14 cellular contexts compared by ENCODE assay signal in genomic region chr7:130154131-130154500, GRCh38. TPM values are rescaled to one million over a fixed set of nuclear protein-coding genes. Genes with fewer than 3 reads are reported as not detected.
DNase-seq lines count a peak whose midpoint lies in the region; ATAC-seq and TF ChIP-seq lines count a peak whose summit lies in the region.
"Had no signal": no experiment of that assay in that cellular context is flagged by ENCODE, and none has a peak within 500 bp of the region (broad histone marks: within the 10 kb centered on the region; RNA-seq: fewer than 3 reads in every experiment).

No MANE protein-coding gene starts in this region.

- TF ChIP-seq EP300 in ovary (IDR thresholded peaks at IDR 0.05) = no peak

- peak; percentile 59 for ATAC-seq in SK-N-SH treated with all-trans-retinoic acid at 6 μM for 48 hours
- peak; percentile 92 for ATAC-seq in left lung
- ATAC-seq in GM19351 (IDR thresholded peaks at IDR 0.05; ENCODE audit: unreplicated experiment) = no peak
- ATAC-seq: activated CD8-positive, alpha-beta T cell treated with anti-CD3 and anti-CD28 coated beads, Interleukin-2, amount 10 ng/mL, durations not matched to agents 7 days and 5 days had no signal

- H3K79me2 ChIP-seq in mammary epithelial cell (ENCODE audit: insufficient read depth, low read length) = no peaks in the 10 kb centered on the region

- DNase-seq in MCF 10A (ENCODE audit: unreplicated experiment) (peak; percentile 48), mammary epithelial cell (no peak), left lung (peak in 1 of 2 donors; percentile 65), thyroid gland (peak in 1 of 2 donors; percentile 82), ovary (no peak), NCI-H2227 (lab: John Stamatoyannopoulos, UW; ENCODE audit: unreplicated experiment) (no peak)
- DNase-seq: activated CD8-positive, alpha-beta T cell treated with anti-CD3 and anti-CD28 coated beads, Interleukin-2, amount 10 ng/mL, durations not matched to agents 7 days and 5 days; activated gamma-delta T cell treated with Interleukin-2 at 50 U/mL for 16 hours; kidney glomerular epithelial cell; occipital lobe had no signal

- no peaks in the 10 kb centered on the region for H3K4me1 Mint-ChIP-seq in MCF 10A (ENCODE audit: insufficient read depth, unreplicated experiment)

- no peaks in the 10 kb centered on the region for H3K27me3 Mint-ChIP-seq in MCF 10A (ENCODE audit: insufficient read depth, unreplicated experiment)

- no peak overlapping the region for H3K4me3 Mint-ChIP-seq in MCF 10A (ENCODE audit: unreplicated experiment)
- H3K4me3 Mint-ChIP-seq: activated CD8-positive, alpha-beta T cell treated with anti-CD3 and anti-CD28 coated beads, Interleukin-2, amount 10 ng/mL, durations not matched to agents 7 days and 5 days had no signal

- dilution Hi-C loops in mammary epithelial cell (cut with HindIII; ENCODE audit: low sequenced_read_pairs) = no loop called here

- H3K36me3 ChIP-seq in mammary epithelial cell (ENCODE audit: insufficient read depth, low read length) (no peaks in the 10 kb centered on the region), left lung (no peaks in the 10 kb centered on the region), thyroid gland (no peaks in the 10 kb centered on the region), ovary (no peaks in the 10 kb centered on the region)

- no peak overlapping the region for H3K4me2 ChIP-seq in mammary epithelial cell (ENCODE audit: insufficient read depth, low read depth, low read length)

- H3K27ac Mint-ChIP-seq in MCF 10A (ENCODE audit: low read depth, unreplicated experiment) = no peak overlapping the region
- H3K27ac Mint-ChIP-seq: activated CD8-positive, alpha-beta T cell treated with anti-CD3 and anti-CD28 coated beads, Interleukin-2, amount 10 ng/mL, durations not matched to agents 7 days and 5 days had no signal

- BruUV-seq in MCF 10A (replicated peaks; lab: Mats Ljungman, UMichigan) (no TSS peak), mammary epithelial cell (replicated peaks; lab: Mats Ljungman, UMichigan) (no TSS peak)

- no peaks in the 10 kb centered on the region for H3K27me3 ChIP-seq in mammary epithelial cell (ENCODE audit: insufficient read depth, low read length)
- H3K27me3 ChIP-seq in left lung = no peaks in the 10 kb centered on the region
- no peaks in the 10 kb centered on the region for H3K27me3 ChIP-seq in thyroid gland
- H3K27me3 ChIP-seq in ovary = no peaks in the 10 kb centered on the region

- H3K27ac ChIP-seq in mammary epithelial cell (ENCODE audit: insufficient read depth, low read depth, low read length) (no peak overlapping the region), left lung (no peak overlapping the region), thyroid gland (peak overlapping the region; percentile 3 to 67 (median 47)), ovary (no peak overlapping the region)

- H4K20me1 ChIP-seq in mammary epithelial cell (ENCODE audit: insufficient read depth, low read length) = no peaks in the 10 kb centered on the region

- in situ Hi-C loops in mammary epithelial cell (cut with MboI; ENCODE audit: low sequenced_read_pairs in 2 of 2) = no loop called here

- H2AFZ ChIP-seq in mammary epithelial cell (ENCODE audit: low read depth, low read length) = no peak overlapping the region

- WGBS in mammary epithelial cell (ENCODE audit: low coverage, missing lambda C conversion rate) = 17% methylated on average over 2 of the region's 6 CpGs
- no CpG with 5 or more reads among the region's 6 CpGs for WGBS in thyroid gland, 2 donors
- 56 to 76% (median 61%) methylated on average over 4 to 6 of the region's 6 CpGs for WGBS in ovary, 3 donors

- peaks cover 12% of the 10 kb centered on the region for H3K36me3 Mint-ChIP-seq in MCF 10A (ENCODE audit: insufficient read depth, unreplicated experiment)

- CTCF ChIA-PET in MCF 10A (lab: Yijun Ruan, JAX) (interaction anchor here (0.6 kb wide), 1 partner anchor 43 kb away, joined by 4 read pairs; no protein-coding TSS in a partner anchor), mammary epithelial cell (lab: Charles Lee; ENCODE audit: low non-redundant PET) (no interaction called here)

- no peak overlapping the region for H3K9ac ChIP-seq in mammary epithelial cell (ENCODE audit: insufficient read depth, low read length)

- TF ChIP-seq CTCF in MCF 10A (IDR thresholded peaks at IDR 0.05; ENCODE audit: unreplicated experiment) = no peak
- no peak for TF ChIP-seq CTCF in mammary epithelial cell (conservative IDR thresholded peaks at IDR 0.05 in 1 of 2, IDR thresholded peaks at IDR 0.05 in 1 of 2; ENCODE audit: extremely low read depth in 1 of 2, insufficient read depth in 1 of 2, low read depth in 1 of 2, low read length in 2 of 2)
- TF ChIP-seq CTCF in left lung (IDR thresholded peaks at IDR 0.05) = no peak
- peak in 2 of 6 experiments; percentile 5 to 10 for TF ChIP-seq CTCF in thyroid gland (IDR thresholded peaks at IDR 0.05)
- no peak for TF ChIP-seq CTCF in ovary (IDR thresholded peaks at IDR 0.05)

- intact Hi-C loops in MCF 10A (cut with micrococcal nuclease) = no loop called here
- intact Hi-C loops in mammary epithelial cell (cut with micrococcal nuclease) = no loop called here
- intact Hi-C loops in left lung (cut with DNase I) = no loop called here
- intact Hi-C loops in thyroid gland (cut with DNase I) = no loop called here
- intact Hi-C loops in ovary (cut with DNase I) = no loop called here

- POLR2A ChIA-PET in MCF 10A (lab: Yijun Ruan, JAX) = interaction anchor here (0.7 kb wide), 1 partner anchor 368 kb away, joined by 3 read pairs; no protein-coding TSS in a partner anchor

- H3K4me3 ChIP-seq in mammary epithelial cell (replicated peaks in 1 of 3; ENCODE audit: insufficient read depth in 1 of 3, low read depth in 2 of 3, low read length in 3 of 3) (no peak overlapping the region), left lung (no peak overlapping the region), thyroid gland (replicated peaks in 1 of 3) (no peak overlapping the region), ovary (no peak overlapping the region)

- no peak for TF ChIP-seq POLR2A in thyroid gland (IDR thresholded peaks at IDR 0.05)
- no peak for TF ChIP-seq POLR2A in ovary (IDR thresholded peaks at IDR 0.05)

- peaks cover 8% of the 10 kb centered on the region for H3K4me1 ChIP-seq in mammary epithelial cell (ENCODE audit: insufficient read depth, low read length)
- peaks cover 0 to 8% of the 10 kb centered on the region in 2 donors for H3K4me1 ChIP-seq in left lung
- H3K4me1 ChIP-seq in thyroid gland = peaks cover 13 to 27% of the 10 kb centered on the region in 2 donors
- H3K4me1 ChIP-seq in ovary (ENCODE audit: insufficient read depth) = peaks cover 2% of the 10 kb centered on the region

- H3K9me3 ChIP-seq in mammary epithelial cell (replicated peaks; ENCODE audit: insufficient read depth, low read length) (no peaks in the 10 kb centered on the region), left lung (peaks cover 0 to 3% of the 10 kb centered on the region in 2 donors), thyroid gland (no peaks in the 10 kb centered on the region), ovary (no peaks in the 10 kb centered on the region)

- no peaks in the 10 kb centered on the region for H3K9me3 Mint-ChIP-seq in MCF 10A (ENCODE audit: unreplicated experiment)

TF ChIP-seq in SK-N-SH treated with all-trans-retinoic acid at 6 μM for 48 hours, 23 proteins besides CTCF, POLR2A, EP300 and RAD21:
- TF ChIP-seq PATZ1 (CRISPR knock-in tag; IDR thresholded peaks at IDR 0.05; ENCODE audit: borderline replicate concordance) (no peak), ZNF8 (CRISPR knock-in tag; IDR thresholded peaks at IDR 0.05) (no peak), ISL1 (CRISPR knock-in tag; IDR thresholded peaks at IDR 0.05) (no peak)

RNA-seq across cellular contexts. Expression of gene TMEM209, which starts 51.1 kb away (rescaled TPM):
- total RNA-seq in MCF 10A (2022) (38.3 and 45.3 TPM in 2 replicates), mammary epithelial cell (10 to 100 TPM; 23.6 to 24.3 TPM), left lung (10 to 100 TPM; 19.7 to 23.5 TPM), thyroid gland (10 to 100 TPM; 19.5 to 28.0 (median 24.5) TPM), ovary (10 to 100 TPM in 6 of 7 donors, 1 to 10 TPM in 1; 7.6 to 26.1 (median 15.5) TPM)
- polyA plus RNA-seq in mammary epithelial cell (24.3 TPM), ovary (10 to 100 TPM in 1 of 2 donors, 1 to 10 TPM in 1; 7.8 to 13.1 TPM)
- 28.3 TPM for polyA minus RNA-seq in mammary epithelial cell

RNA-seq across cellular contexts. Expression of gene SSMEM1, which starts 53.5 kb away (rescaled TPM):
- total RNA-seq in MCF 10A (2022) (not detected in 2 replicates), mammary epithelial cell (not detected), left lung (not detected), thyroid gland (not detected), ovary (not detected)
- polyA plus RNA-seq in mammary epithelial cell (not detected), ovary (not detected)
- polyA minus RNA-seq in mammary epithelial cell = not detected
- total RNA-seq: activated CD8-positive, alpha-beta T cell treated with anti-CD3 and anti-CD28 coated beads, Interleukin-2, amount 10 ng/mL, durations not matched to agents 7 days and 5 days; glomerular endothelial cell had no signal
- polyA plus RNA-seq: AG04450 had no signal

Comparison
In these comparisons a context has a peak if more than half of its experiments do, and no peak if none do; other contexts are left out.
1. H3K27ac ChIP-seq: peak in thyroid gland (3 of 3); none in mammary epithelial cell (single experiment), left lung (0 of 2) and ovary (0 of 2).